14 cellular contexts compared by ENCODE assay signal in the genomic region with DNA sequence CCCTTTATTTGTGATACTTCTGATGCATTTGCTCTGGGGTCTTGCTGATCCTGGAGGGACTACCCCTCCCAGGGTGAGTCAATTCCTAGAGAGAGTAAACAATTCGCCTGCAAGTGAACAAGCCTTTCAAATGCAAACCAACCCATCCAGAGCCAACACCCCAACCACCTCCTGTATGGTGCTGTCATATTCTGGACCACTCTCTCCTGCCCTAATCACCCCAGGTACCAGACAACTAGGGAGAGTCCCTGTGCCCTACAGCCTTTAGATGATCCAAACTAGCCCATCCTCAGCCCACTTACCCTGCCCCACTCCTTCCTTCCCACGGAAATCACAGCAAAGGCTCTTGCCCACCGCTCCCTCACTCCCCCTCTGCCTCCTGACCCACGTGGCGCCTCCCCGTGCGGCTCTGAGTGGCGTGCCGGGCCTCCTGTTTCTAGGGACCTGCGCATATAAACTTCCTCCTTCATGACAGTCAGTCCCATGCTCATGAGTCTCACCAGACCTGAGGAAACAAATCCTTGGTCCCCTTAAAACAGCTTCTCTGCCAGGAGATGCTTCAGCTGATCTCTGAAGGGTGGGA. TPM values are rescaled to one million over a fixed set of nuclear protein-coding genes. Genes with fewer than 3 reads are reported as not detected.
DNase-seq lines count a peak whose midpoint lies in the region; ATAC-seq and TF ChIP-seq lines count a peak whose summit lies in the region.
"Had no signal": no experiment of that assay in that cellular context is flagged by ENCODE, and none has a peak within 500 bp of the region (broad histone marks: within the 10 kb centered on the region; RNA-seq: fewer than 3 reads in every experiment).

No MANE protein-coding gene starts in this region.

- peak overlapping the region; percentile 7 for H3K4me3 Mint-ChIP-seq in T-helper 17 cell
- no peak overlapping the region for H3K4me3 Mint-ChIP-seq in neural progenitor cell
- H3K4me3 Mint-ChIP-seq: CD4-positive, CD25-positive, alpha-beta regulatory T cell had no signal

- no peak overlapping the region for H3K4me2 ChIP-seq in neural progenitor cell
- H3K4me2 ChIP-seq: BLaER1 had no signal

- H3K4me1 ChIP-seq in neural progenitor cell: no peaks in the 10 kb centered on the region

- H3K4me1 Mint-ChIP-seq in T-helper 17 cell (peaks cover 2% of the 10 kb centered on the region), neural progenitor cell (peaks cover 6% of the 10 kb centered on the region)
- H3K4me1 Mint-ChIP-seq: CD4-positive, CD25-positive, alpha-beta regulatory T cell had no signal

- H3K9me3 ChIP-seq in T-helper 17 cell (ENCODE audit: control insufficient read depth, low read length, poor library complexity, severe bottlenecking): no peaks in the 10 kb centered on the region
- no peaks in the 10 kb centered on the region for H3K9me3 ChIP-seq in neural progenitor cell (ENCODE audit: low read depth)

- peaks cover 12% of the 10 kb centered on the region for H3K27me3 ChIP-seq in neural progenitor cell
- H3K27me3 ChIP-seq: BLaER1 had no signal

- no peak for ATAC-seq in T-helper 17 cell

- TF ChIP-seq CTCF in neural progenitor cell (IDR thresholded peaks at IDR 0.05): no peak

- H3K27ac Mint-ChIP-seq in T-helper 17 cell (no peak overlapping the region), neural progenitor cell (peak overlapping the region; percentile 60)
- H3K27ac Mint-ChIP-seq: CD4-positive, CD25-positive, alpha-beta regulatory T cell had no signal

- no peaks in the 10 kb centered on the region for H4K20me1 ChIP-seq in neural progenitor cell (ENCODE audit: low read depth)
- H4K20me1 ChIP-seq: BLaER1 had no signal

- H3K79me2 ChIP-seq in neural progenitor cell (ENCODE audit: low read depth): no peaks in the 10 kb centered on the region

- peaks cover 3% of the 10 kb centered on the region for H3K36me3 Mint-ChIP-seq in T-helper 17 cell (ENCODE audit: low read depth)
- H3K36me3 Mint-ChIP-seq in neural progenitor cell: no peaks in the 10 kb centered on the region
- H3K36me3 Mint-ChIP-seq: CD4-positive, CD25-positive, alpha-beta regulatory T cell had no signal

- DNase-seq in CD1c-positive myeloid dendritic cell (ENCODE audit: extremely low spot score) (peak; percentile 7), ELF-1 (ENCODE audit: low read depth, low spot score) (peak; percentile 30), T-helper 17 cell (no peak), neural progenitor cell (ENCODE audit: low spot score) (no peak), AG20443 (ENCODE audit: low spot score) (no peak), Kasumi-1 (lab: John Stamatoyannopoulos, UW) (no peak), DMS153 (lab: John Stamatoyannopoulos, UW) (no peak)
- DNase-seq: AML-193; CD4-positive, CD25-positive, alpha-beta regulatory T cell; DMS 273 treated with DMSO at 0.1 percent for 48 hours; DMS79 had no signal

- H3K4me3 ChIP-seq in neural progenitor cell: no peak overlapping the region
- H3K4me3 ChIP-seq: BLaER1 had no signal

- no peak overlapping the region for H3K9ac ChIP-seq in neural progenitor cell
- H3K9ac ChIP-seq: BLaER1 had no signal

- H3K27me3 Mint-ChIP-seq in T-helper 17 cell: peaks cover 61% of the 10 kb centered on the region
- peaks cover 3% of the 10 kb centered on the region for H3K27me3 Mint-ChIP-seq in neural progenitor cell (ENCODE audit: insufficient read depth, low read depth)

- H3F3A ChIP-seq in neural progenitor cell (ENCODE audit: low read depth): no peaks in the 10 kb centered on the region

- H3K36me3 ChIP-seq in neural progenitor cell: no peaks in the 10 kb centered on the region
- H3K36me3 ChIP-seq: BLaER1 had no signal

- H3K27ac ChIP-seq in neural progenitor cell: no peak overlapping the region
- H3K27ac ChIP-seq: BLaER1 had no signal

- no peaks in the 10 kb centered on the region for H3K9me3 Mint-ChIP-seq in neural progenitor cell

- no peak overlapping the region for H2AFZ ChIP-seq in neural progenitor cell (replicated peaks)

RNA-seq across cellular contexts. Expression of a gene that starts 37.2 kb away (rescaled TPM):
- not detected for total RNA-seq in T-helper 17 cell
- total RNA-seq in neural progenitor cell (ENCODE audit: low replicate concordance): 1.2 and 2.6 TPM in 2 replicates
- total RNA-seq: A673; CD4-positive, CD25-positive, alpha-beta regulatory T cell; HT1080 had no signal

RNA-seq across cellular contexts. Expression of a gene that starts 53.9 kb away (rescaled TPM):
- total RNA-seq in T-helper 17 cell (10 to 100 TPM; 29.0 to 33.1 TPM), neural progenitor cell (ENCODE audit: low replicate concordance) (19.6 and 34.4 TPM in 2 replicates)

Comparison
In these comparisons a context has a peak if more than half of its experiments do, and no peak if none do; other contexts are left out.
1. DNase-seq: peak in CD1c-positive myeloid dendritic cell (single experiment) and ELF-1 (single experiment); none in T-helper 17 cell (0 of 3), neural progenitor cell (single experiment), AG20443 (single experiment), Kasumi-1 (0 of 2) and DMS153 (single experiment).